ENCODE assay signal across 9 cellular contexts in the genomic region with DNA sequence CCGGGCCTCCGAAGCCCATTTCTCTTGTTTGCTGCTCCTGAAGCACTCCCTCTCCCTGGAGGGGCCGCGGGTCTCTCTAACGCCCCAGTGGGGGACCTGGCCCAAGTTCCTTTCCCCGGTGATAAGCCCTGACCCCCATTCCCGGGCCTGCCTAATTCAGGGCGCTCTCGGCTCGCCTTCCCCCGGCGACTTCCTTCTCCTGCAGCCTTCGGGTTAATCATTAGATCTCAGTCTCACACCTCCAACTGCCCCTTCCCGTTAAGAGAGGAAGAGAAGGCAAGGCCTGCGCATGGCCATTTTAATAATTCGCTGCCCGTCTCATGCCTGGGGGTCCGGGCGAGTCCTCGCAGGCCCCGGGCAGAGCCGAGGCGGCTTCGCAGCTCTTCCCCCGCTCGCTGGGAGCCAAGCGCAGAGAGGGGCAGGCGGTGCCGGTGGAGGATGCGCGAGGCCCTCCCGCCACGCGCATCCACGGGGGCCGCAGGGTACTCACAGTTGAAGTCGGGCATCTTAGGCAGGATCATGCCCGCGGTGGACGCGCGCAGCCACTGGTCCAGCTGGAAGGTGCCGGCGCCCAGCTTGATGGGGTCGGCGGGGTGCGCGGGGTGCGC. TPM values are rescaled to one million over a fixed set of nuclear protein-coding genes. Genes with fewer than 3 reads are reported as not detected.
DNase-seq lines count a peak whose midpoint lies in the region; ATAC-seq and TF ChIP-seq lines count a peak whose summit lies in the region.
"Had no signal": no experiment of that assay in that cellular context is flagged by ENCODE, and none has a peak within 500 bp of the region (broad histone marks: within the 10 kb centered on the region; RNA-seq: fewer than 3 reads in every experiment).

No MANE protein-coding gene starts in this region.

- DNase-seq in NCI-H1105 treated with DMSO at 0.1 percent for 48 hours (lab: John Stamatoyannopoulos, UW) (peak; percentile 40), NCI-H1105 (lab: John Stamatoyannopoulos, UW) (no peak), osteocyte (ENCODE audit: extremely low spot score, unreplicated experiment) (no peak), GM23248 (no peak), SKM-1 treated with dmso at 0.1 percent for 144 hours (lab: John Stamatoyannopoulos, UW; ENCODE audit: unreplicated experiment) (no peak), COLO829 (ENCODE audit: low spot score) (no peak)
- DNase-seq in activated CD8-positive, alpha-beta T cell treated with anti-CD3 and anti-CD28 coated beads for 36 hours, result no peak

- H4K20me1 ChIP-seq in GM23248 (ENCODE audit: insufficient read depth), result no peaks in the 10 kb centered on the region

- no peaks in the 10 kb centered on the region for H3F3A ChIP-seq in GM23248 (ENCODE audit: insufficient read depth)

- H3K27ac Mint-ChIP-seq in activated CD8-positive, alpha-beta T cell treated with anti-CD3 and anti-CD28 coated beads for 36 hours, result no peak overlapping the region
- no peak overlapping the region for H3K27ac Mint-ChIP-seq in osteocyte (ENCODE audit: unreplicated experiment)

- TF ChIP-seq CTCF in activated CD8-positive, alpha-beta T cell treated with anti-CD3 and anti-CD28 coated beads for 36 hours (IDR thresholded peaks at IDR 0.05), result no peak
- TF ChIP-seq CTCF in osteocyte (IDR thresholded peaks at IDR 0.05), result no peak

- no peak overlapping the region for H2AFZ ChIP-seq in GM23248

- H3K4me1 ChIP-seq in GM23248 (ENCODE audit: insufficient read depth), result no peaks in the 10 kb centered on the region

- H3K9me3 Mint-ChIP-seq in activated CD8-positive, alpha-beta T cell treated with anti-CD3 and anti-CD28 coated beads for 36 hours, result no peaks in the 10 kb centered on the region
- H3K9me3 Mint-ChIP-seq in osteocyte (ENCODE audit: unreplicated experiment), result no peaks in the 10 kb centered on the region

- no peak overlapping the region for H3K4me2 ChIP-seq in GM23248 (ENCODE audit: unreplicated experiment)

- H3K79me2 ChIP-seq in GM23248 (ENCODE audit: insufficient read depth), result no peaks in the 10 kb centered on the region

- H3K27me3 Mint-ChIP-seq in activated CD8-positive, alpha-beta T cell treated with anti-CD3 and anti-CD28 coated beads for 36 hours, result peaks cover 75% of the 10 kb centered on the region
- peaks cover 74% of the 10 kb centered on the region for H3K27me3 Mint-ChIP-seq in osteocyte (ENCODE audit: unreplicated experiment)

- intact Hi-C loops in activated CD8-positive, alpha-beta T cell treated with anti-CD3 and anti-CD28 coated beads for 36 hours (cut with micrococcal nuclease), result loop anchor here (10.0 kb wide), 1 partner anchor 1504 kb away; no protein-coding TSS in a partner anchor

- peak overlapping the region; percentile 16 for H3K4me3 Mint-ChIP-seq in activated CD8-positive, alpha-beta T cell treated with anti-CD3 and anti-CD28 coated beads for 36 hours
- H3K4me3 Mint-ChIP-seq in osteocyte (ENCODE audit: unreplicated experiment), result peak overlapping the region; percentile 58

- H3K9me2 ChIP-seq in GM23248 (ENCODE audit: insufficient read depth), result no peaks in the 10 kb centered on the region

- no peaks in the 10 kb centered on the region for H3K36me3 ChIP-seq in GM23248 (ENCODE audit: low read depth)

- no peak overlapping the region for H3K27ac ChIP-seq in GM23248

- no peaks in the 10 kb centered on the region for H3K9me3 ChIP-seq in GM23248 (ENCODE audit: low read depth)

- in situ Hi-C loops in GM23248 (cut with MboI), result no loop called here

- no peak overlapping the region for H3K4me3 ChIP-seq in GM23248

- peaks cover 16% of the 10 kb centered on the region for H3K4me1 Mint-ChIP-seq in activated CD8-positive, alpha-beta T cell treated with anti-CD3 and anti-CD28 coated beads for 36 hours (ENCODE audit: low read depth)
- peaks cover 13% of the 10 kb centered on the region for H3K4me1 Mint-ChIP-seq in osteocyte (ENCODE audit: unreplicated experiment)

- CTCF ChIA-PET in activated CD8-positive, alpha-beta T cell treated with anti-CD3 and anti-CD28 coated beads for 36 hours (lab: Charles Lee), result no interaction called here

- H3K9ac ChIP-seq in GM23248, result no peak overlapping the region

- H3K36me3 Mint-ChIP-seq in activated CD8-positive, alpha-beta T cell treated with anti-CD3 and anti-CD28 coated beads for 36 hours (ENCODE audit: low read depth), result no peaks in the 10 kb centered on the region
- H3K36me3 Mint-ChIP-seq in osteocyte (ENCODE audit: unreplicated experiment), result no peaks in the 10 kb centered on the region

- POLR2A ChIA-PET in activated CD8-positive, alpha-beta T cell treated with anti-CD3 and anti-CD28 coated beads for 36 hours (lab: Charles Lee), result no interaction called here

- 0 to 2% methylated on average over 47 to 48 of the region's 49 CpGs for WGBS in GM23248 (ENCODE audit: low coverage in 1 of 2, low lambda C conversion rate in 2 of 2, missing lambda C conversion rate in 2 of 2), 2 experiments

- peaks cover 96% of the 10 kb centered on the region for H3K27me3 ChIP-seq in GM23248 (replicated peaks; ENCODE audit: insufficient read depth)

- peak; percentile 19 for ATAC-seq in HG02973 (IDR thresholded peaks at IDR 0.05; ENCODE audit: unreplicated experiment)
- ATAC-seq in activated CD8-positive, alpha-beta T cell treated with anti-CD3 and anti-CD28 coated beads for 36 hours, result no peak

RNA-seq across cellular contexts. Expression of a gene that starts 1.2 kb away (rescaled TPM):
- not detected for total RNA-seq in activated CD8-positive, alpha-beta T cell treated with anti-CD3 and anti-CD28 coated beads for 36 hours
- total RNA-seq in osteocyte, result not detected in 2 replicates
- not detected in 2 replicates for total RNA-seq in GM23248 (2014; rRNA removed; shearing (Covaris generic))
- not detected in 2 replicates for polyA plus RNA-seq in GM23248 (2016; fragmentation: Nextera tagmentation; extraction: Ambion mirVana)
- total RNA-seq: mononuclear cell had no signal

RNA-seq across cellular contexts. Expression of a gene that starts 59.8 kb away (rescaled TPM):
- total RNA-seq in activated CD8-positive, alpha-beta T cell treated with anti-CD3 and anti-CD28 coated beads for 36 hours, result 10 to 100 TPM; 32.4 to 34.0 TPM
- total RNA-seq in osteocyte, result 21.3 and 22.6 TPM in 2 replicates
- total RNA-seq in GM23248 (2014; rRNA removed; shearing (Covaris generic)), result 13.7 and 17.9 TPM in 2 replicates
- polyA plus RNA-seq in GM23248 (2016; fragmentation: Nextera tagmentation; extraction: Ambion mirVana), result 9.2 TPM in 2 replicates
